ENCODE assay signal across 8 cellular contexts in genomic region chr10:30151581-30152389, GRCh38.
DNase-seq lines count a peak whose midpoint lies in the region; ATAC-seq, FAIRE-seq and TF ChIP-seq lines count a peak whose summit lies in the region.

No MANE protein-coding gene starts in this region.

- H4K20me1 ChIP-seq in SK-N-SH (ENCODE audit: insufficient read depth) = no peaks in the 10 kb centered on the region

- no peaks in the 10 kb centered on the region for H3K36me3 ChIP-seq in breast epithelium
- no peaks in the 10 kb centered on the region for H3K36me3 ChIP-seq in SK-N-SH (replicated peaks in 1 of 2; ENCODE audit: control insufficient read depth in 1 of 2, insufficient read depth in 2 of 2, low read length in 1 of 2)

- TF ChIP-seq EP300 in SK-N-SH (IDR thresholded peaks at IDR 0.05; ENCODE audit: borderline replicate concordance in 1 of 2, low read depth in 1 of 2, low read length in 1 of 2) = no peak

- FAIRE-seq in urothelium cell line (lab: Jason Lieb, UNC) = peak; percentile 82

- H3K79me2 ChIP-seq in SK-N-SH (ENCODE audit: insufficient read depth) = no peaks in the 10 kb centered on the region

- no peak for TF ChIP-seq RAD21 in SK-N-SH (IDR thresholded peaks at IDR 0.05; ENCODE audit: low read length)

- no peak for ATAC-seq in Right ventricle myocardium superior (ENCODE audit: poor library complexity)
- ATAC-seq in GM18519 (IDR thresholded peaks at IDR 0.05; ENCODE audit: low FRiP score, unreplicated experiment) = no peak
- ATAC-seq in GM18858 (IDR thresholded peaks at IDR 0.05; ENCODE audit: unreplicated experiment) = no peak

- H3K4me2 ChIP-seq in SK-N-SH = 0 out of 2 replicates have a peak overlapping the region, but pooled peaks have one; percentile 3

- CTCF ChIA-PET in MCF 10A (lab: Yijun Ruan, JAX) = interaction anchor here (0.6 kb wide), 1 partner anchor 36 kb away, joined by 3 read pairs; no protein-coding TSS in a partner anchor
- CTCF ChIA-PET in SK-N-SH (lab: Yijun Ruan, JAX) = interaction anchor here (1.6 kb wide), 1 partner anchor 90 kb away, joined by 4 read pairs; no protein-coding TSS in a partner anchor

- peak overlapping the region; percentile 75; the same call in 1 of the 2 replicates for H2AFZ ChIP-seq in SK-N-SH (ENCODE audit: low read depth)

- H3K27me3 ChIP-seq in breast epithelium (no peaks in the 10 kb centered on the region), SK-N-SH (ENCODE audit: insufficient read depth) (no peaks in the 10 kb centered on the region)

- H3K27me3 Mint-ChIP-seq in MCF 10A (ENCODE audit: insufficient read depth, unreplicated experiment) = peaks cover 51% of the 10 kb centered on the region

- H3K27ac Mint-ChIP-seq in MCF 10A (ENCODE audit: low read depth, unreplicated experiment) = no peak overlapping the region

- peaks cover 14% of the 10 kb centered on the region for H3K36me3 Mint-ChIP-seq in MCF 10A (ENCODE audit: insufficient read depth, unreplicated experiment)

- WGBS in SK-N-SH (ENCODE audit: low lambda C conversion rate) = 72% methylated on average over 7 of the region's 8 CpGs

- H3K9me3 ChIP-seq in breast epithelium = no peaks in the 10 kb centered on the region
- no peaks in the 10 kb centered on the region for H3K9me3 ChIP-seq in SK-N-SH

- POLR2A ChIA-PET in MCF 10A (lab: Yijun Ruan, JAX) = no interaction called here
- POLR2A ChIA-PET in SK-N-SH (lab: Yijun Ruan, JAX) = no interaction called here

- H3K27ac ChIP-seq in breast epithelium (no peak overlapping the region), SK-N-SH (ENCODE audit: low read depth in 2 of 2, low read length in 1 of 2) (peak overlapping the region in 1 of 2 experiments; percentile 56; a peak in 1 of 4 replicates)

- intact Hi-C loops in MCF 10A (cut with micrococcal nuclease) = loop anchor here (1.0 kb wide), 1 partner anchor 90 kb away; no protein-coding TSS in a partner anchor
- intact Hi-C loops in breast epithelium (cut with DNase I; ENCODE audit: low total_unique reads) = no loop called here
- intact Hi-C loops in Right ventricle myocardium superior (cut with DNase I) = no loop called here

- H3K9me3 Mint-ChIP-seq in MCF 10A (ENCODE audit: unreplicated experiment) = no peaks in the 10 kb centered on the region

- no peak overlapping the region for H3K4me3 Mint-ChIP-seq in MCF 10A (ENCODE audit: unreplicated experiment)

- TF ChIP-seq CTCF in MCF 10A (IDR thresholded peaks at IDR 0.05; ENCODE audit: unreplicated experiment) = no peak
- TF ChIP-seq CTCF in breast epithelium (IDR thresholded peaks at IDR 0.05) = no peak
- peak; percentile 27 for TF ChIP-seq CTCF in SK-N-SH (IDR thresholded peaks at IDR 0.05)

- DNase-seq in MCF 10A (ENCODE audit: unreplicated experiment) (peak; percentile 73), breast epithelium (ENCODE audit: low spot score in 2 of 2) (no peak), SK-N-SH (peak; percentile 18), Right ventricle myocardium superior (peak; percentile 55), urothelium cell line (ENCODE audit: low spot score) (peak; percentile 72), NCI-H1694 (lab: John Stamatoyannopoulos, UW) (no peak)

- BruUV-seq in MCF 10A (replicated peaks; lab: Mats Ljungman, UMichigan) = no TSS peak

- no peaks in the 10 kb centered on the region for H3K4me1 ChIP-seq in breast epithelium
- H3K4me1 ChIP-seq in SK-N-SH (ENCODE audit: control insufficient read depth in 1 of 2, insufficient read depth in 2 of 2, low read depth in 1 of 2, low read length in 1 of 2) = peaks cover 4 to 5% of the 10 kb centered on the region in 2 experiments; a peak in 1 of 4 replicates

- H3K4me1 Mint-ChIP-seq in MCF 10A (ENCODE audit: insufficient read depth, unreplicated experiment) = no peaks in the 10 kb centered on the region

- peak overlapping the region; percentile 53 for H3K9ac ChIP-seq in SK-N-SH

- no peaks in the 10 kb centered on the region for H3K9me2 ChIP-seq in SK-N-SH

- no peaks in the 10 kb centered on the region for H3F3A ChIP-seq in SK-N-SH (replicated peaks; ENCODE audit: insufficient read depth)

- H3K4me3 ChIP-seq in breast epithelium (no peak overlapping the region), SK-N-SH (ENCODE audit: low read depth in 2 of 2, low read length in 1 of 2) (no peak overlapping the region)

- TF ChIP-seq POLR2A in breast epithelium (IDR thresholded peaks at IDR 0.05) = no peak

TF ChIP-seq in SK-N-SH, 30 proteins besides CTCF, POLR2A, EP300 and RAD21:
- no peak for TF ChIP-seq SMC3 (IDR thresholded peaks at IDR 0.05; ENCODE audit: low read depth, low read length)
- TF ChIP-seq FOSL2 (IDR thresholded peaks at IDR 0.05; ENCODE audit: borderline replicate concordance, low read depth) = peak; percentile 67; the same call in 1 of the 2 replicates
- 0 out of 2 replicates have a peak, but pooled peaks have one; percentile 9 for TF ChIP-seq TCF12 (IDR thresholded peaks at IDR 0.05)
- TF ChIP-seq YY1 (IDR thresholded peaks at IDR 0.05; ENCODE audit: low read depth) = no peak

Comparison
In these comparisons a context has a peak if more than half of its experiments do, and no peak if none do; other contexts are left out.
1. DNase-seq: peak in MCF 10A (single experiment), SK-N-SH (single experiment), Right ventricle myocardium superior (single experiment) and urothelium cell line (single experiment); none in breast epithelium (0 of 2) and NCI-H1694 (single experiment).